Comparison of ENCODE assay signal across 23 cellular contexts in genomic region chr10:6411424-6411823, GRCh38.
DNase-seq lines count a peak whose midpoint lies in the region; ATAC-seq and TF ChIP-seq lines count a peak whose summit lies in the region.
"Had no signal": no experiment of that assay in that cellular context is flagged by ENCODE, and none has a peak within 500 bp of the region (broad histone marks: within the 10 kb centered on the region; RNA-seq: fewer than 3 reads in every experiment).

No MANE protein-coding gene starts in this region.

- H3K4me1 ChIP-seq in CD4-positive, CD25-positive, alpha-beta regulatory T cell (ENCODE audit: control insufficient read depth, insufficient read depth, low read length, poor library complexity, severe bottlenecking): peaks cover 35% of the 10 kb centered on the region
- H3K4me1 ChIP-seq in CD8-positive, alpha-beta T cell (ENCODE audit: insufficient read depth, low read length): peaks cover 17% of the 10 kb centered on the region
- peaks cover 17% of the 10 kb centered on the region for H3K4me1 ChIP-seq in effector memory CD4-positive, alpha-beta T cell (ENCODE audit: control insufficient read depth, insufficient read depth, low read length, poor library complexity, severe bottlenecking)

- peak overlapping the region; percentile 79 for H3K27ac ChIP-seq in CD4-positive, CD25-positive, alpha-beta regulatory T cell (ENCODE audit: insufficient read depth, low read length, poor library complexity, severe bottlenecking)
- H3K27ac ChIP-seq in CD8-positive, alpha-beta T cell (ENCODE audit: low read depth, low read length): no peak overlapping the region
- no peak overlapping the region for H3K27ac ChIP-seq in effector memory CD4-positive, alpha-beta T cell (ENCODE audit: insufficient read depth, low read length, poor library complexity, severe bottlenecking)
- H3K27ac ChIP-seq: GM23248, HL-60, PC-9, RWPE1, SJSA1 had no signal

- POLR2A ChIA-PET in CD8-positive, alpha-beta T cell (lab: Charles Lee): interaction anchor here (1.9 to 2.3 kb wide), 2 partner anchors 64 to 209 kb away, joined by 9 to 18 read pairs; partner anchors contain the start of gene PFKFB3
- POLR2A ChIA-PET in T-cell (lab: Charles Lee): no interaction called here
- POLR2A ChIA-PET in naive thymus-derived CD8-positive, alpha-beta T cell (lab: Charles Lee): interaction anchor here (0.6 to 1.2 kb wide), 4 partner anchors 16 to 303 kb away, joined by 3 to 7 read pairs (median 4); no protein-coding TSS in a partner anchor

- H3K4me3 Mint-ChIP-seq in CD4-positive, CD25-positive, alpha-beta regulatory T cell: no peak overlapping the region
- no peak overlapping the region for H3K4me3 Mint-ChIP-seq in CD8-positive, alpha-beta T cell
- no peak overlapping the region for H3K4me3 Mint-ChIP-seq in T-cell
- no peak overlapping the region for H3K4me3 Mint-ChIP-seq in natural killer cell
- no peak overlapping the region for H3K4me3 Mint-ChIP-seq in naive thymus-derived CD8-positive, alpha-beta T cell
- H3K4me3 Mint-ChIP-seq: CD14-positive monocyte had no signal

- ATAC-seq in CD4-positive, CD25-positive, alpha-beta regulatory T cell (ENCODE audit: low read depth in 2 of 2): no peak
- no peak for ATAC-seq in CD8-positive, alpha-beta T cell
- ATAC-seq in T-cell (replicated peaks in 1 of 4) (no peak), natural killer cell (no peak), HG03095 (IDR thresholded peaks at IDR 0.05; ENCODE audit: unreplicated experiment) (no peak)
- no peak for ATAC-seq in naive thymus-derived CD8-positive, alpha-beta T cell

- peaks cover 7% of the 10 kb centered on the region for H3K36me3 Mint-ChIP-seq in CD4-positive, CD25-positive, alpha-beta regulatory T cell
- H3K36me3 Mint-ChIP-seq in CD8-positive, alpha-beta T cell: no peaks in the 10 kb centered on the region
- peaks cover 3% of the 10 kb centered on the region for H3K36me3 Mint-ChIP-seq in T-cell
- no peaks in the 10 kb centered on the region for H3K36me3 Mint-ChIP-seq in natural killer cell
- H3K36me3 Mint-ChIP-seq in naive thymus-derived CD8-positive, alpha-beta T cell: no peaks in the 10 kb centered on the region
- H3K36me3 Mint-ChIP-seq: CD14-positive monocyte had no signal

- H3K27me3 ChIP-seq in CD4-positive, CD25-positive, alpha-beta regulatory T cell (ENCODE audit: control insufficient read depth, insufficient read depth, low read length): no peaks in the 10 kb centered on the region
- no peaks in the 10 kb centered on the region for H3K27me3 ChIP-seq in CD8-positive, alpha-beta T cell (ENCODE audit: insufficient read depth, low read length)
- no peaks in the 10 kb centered on the region for H3K27me3 ChIP-seq in effector memory CD4-positive, alpha-beta T cell (replicated peaks; ENCODE audit: control insufficient read depth, insufficient read depth, low read length, poor library complexity, severe bottlenecking)

- H3K27ac Mint-ChIP-seq in CD4-positive, CD25-positive, alpha-beta regulatory T cell: peak overlapping the region; percentile 6 to 95 (median 78)
- peak overlapping the region; percentile 37 for H3K27ac Mint-ChIP-seq in CD8-positive, alpha-beta T cell
- H3K27ac Mint-ChIP-seq in T-cell (peak overlapping the region; percentile 27 to 90), natural killer cell (peak overlapping the region; percentile 98 to 100)
- peak overlapping the region in 4 of 10 donors; percentile 9 to 89 (median 77) for H3K27ac Mint-ChIP-seq in naive thymus-derived CD8-positive, alpha-beta T cell

- no peaks in the 10 kb centered on the region for H3K9me3 Mint-ChIP-seq in CD4-positive, CD25-positive, alpha-beta regulatory T cell
- no peaks in the 10 kb centered on the region for H3K9me3 Mint-ChIP-seq in CD8-positive, alpha-beta T cell
- H3K9me3 Mint-ChIP-seq in T-cell: no peaks in the 10 kb centered on the region
- no peaks in the 10 kb centered on the region for H3K9me3 Mint-ChIP-seq in natural killer cell
- H3K9me3 Mint-ChIP-seq in naive thymus-derived CD8-positive, alpha-beta T cell: no peaks in the 10 kb centered on the region

- H3K4me1 Mint-ChIP-seq in CD4-positive, CD25-positive, alpha-beta regulatory T cell: peaks cover 13 to 46% (median 34%) of the 10 kb centered on the region in 4 donors
- peaks cover 37% of the 10 kb centered on the region for H3K4me1 Mint-ChIP-seq in CD8-positive, alpha-beta T cell (ENCODE audit: low read depth)
- H3K4me1 Mint-ChIP-seq in T-cell (peaks cover 35 to 46% (median 41%) of the 10 kb centered on the region in 3 donors), natural killer cell (peaks cover 18 to 25% of the 10 kb centered on the region in 2 donors)
- peaks cover 15 to 39% (median 29%) of the 10 kb centered on the region in 4 donors for H3K4me1 Mint-ChIP-seq in naive thymus-derived CD8-positive, alpha-beta T cell

- TF ChIP-seq CTCF in CD8-positive, alpha-beta T cell (IDR thresholded peaks at IDR 0.05): no peak
- no peak for TF ChIP-seq CTCF in natural killer cell (IDR thresholded peaks at IDR 0.05)

- CTCF ChIA-PET in CD8-positive, alpha-beta T cell (lab: Charles Lee): interaction anchor here (0.6 to 3.4 kb wide), 7 partner anchors 10 to 398 kb away, joined by 3 to 27 read pairs (median 5); no protein-coding TSS in a partner anchor
- CTCF ChIA-PET in T-cell (lab: Charles Lee): interaction anchor here (0.6 to 3.0 kb wide), 7 partner anchors 10 to 324 kb away, joined by 3 to 24 read pairs (median 4); no protein-coding TSS in a partner anchor

- DNase-seq in CD4-positive, CD25-positive, alpha-beta regulatory T cell: no peak
- DNase-seq in CD8-positive, alpha-beta T cell: no peak
- DNase-seq in T-cell (no peak), natural killer cell (no peak)
- no peak for DNase-seq in activated T-cell treated with anti-CD3 and anti-CD28 coated beads, Interleukin-2, amount 50 U/mL, for 1 hour
- DNase-seq in naive thymus-derived CD8-positive, alpha-beta T cell: no peak
- DNase-seq in effector memory CD4-positive, alpha-beta T cell: no peak
- DNase-seq: DMS153; GDM1; GM23248; HCEC 1CT; IMR-90; NCI-H1105; NCI-H2081; NCI-H2171 treated with DMSO at 0.1 percent for 48 hours; NCI-H446 treated with DMSO at 0.1 percent for 48 hours; NK-92 treated with Interleukin-12 subunit alpha and Interleukin-12 subunit beta, amount 100 ng/mL, for 24 hours; PC-9 had no signal

- intact Hi-C loops in CD8-positive, alpha-beta T cell (cut with DNase I, micrococcal nuclease): loop anchor here (10.0 kb wide), 4 partner anchors 63 to 1003 kb away; partner anchors contain the start of gene SFMBT2 (in 1 of the 2)
- intact Hi-C loops in natural killer cell (cut with micrococcal nuclease): loop anchor here (10.0 kb wide), 1 partner anchor 1003 kb away; the partner anchor contains the start of gene SFMBT2

- no peaks in the 10 kb centered on the region for H3K36me3 ChIP-seq in CD4-positive, CD25-positive, alpha-beta regulatory T cell (ENCODE audit: control insufficient read depth, insufficient read depth, low read length)
- H3K36me3 ChIP-seq in CD8-positive, alpha-beta T cell (ENCODE audit: insufficient read depth, low read length): no peaks in the 10 kb centered on the region
- no peaks in the 10 kb centered on the region for H3K36me3 ChIP-seq in effector memory CD4-positive, alpha-beta T cell (ENCODE audit: control insufficient read depth, insufficient read depth, low read length)
- H3K36me3 ChIP-seq: SJSA1 had no signal

- no peaks in the 10 kb centered on the region for H3K27me3 Mint-ChIP-seq in CD4-positive, CD25-positive, alpha-beta regulatory T cell
- H3K27me3 Mint-ChIP-seq in CD8-positive, alpha-beta T cell (ENCODE audit: low read depth): no peaks in the 10 kb centered on the region
- no peaks in the 10 kb centered on the region for H3K27me3 Mint-ChIP-seq in T-cell
- no peaks in the 10 kb centered on the region for H3K27me3 Mint-ChIP-seq in natural killer cell (ENCODE audit: low read depth in 2 of 2)
- H3K27me3 Mint-ChIP-seq in naive thymus-derived CD8-positive, alpha-beta T cell: no peaks in the 10 kb centered on the region

- no peaks in the 10 kb centered on the region for H3K9me3 ChIP-seq in CD4-positive, CD25-positive, alpha-beta regulatory T cell (ENCODE audit: control insufficient read depth in 2 of 2, low read length in 2 of 2)
- no peaks in the 10 kb centered on the region for H3K9me3 ChIP-seq in CD8-positive, alpha-beta T cell (ENCODE audit: low read length)
- H3K9me3 ChIP-seq in effector memory CD4-positive, alpha-beta T cell (ENCODE audit: control insufficient read depth, low read length): no peaks in the 10 kb centered on the region
- H3K9me3 ChIP-seq: SJSA1 had no signal

- H3K4me3 ChIP-seq in CD4-positive, CD25-positive, alpha-beta regulatory T cell (ENCODE audit: low read depth, low read length): no peak overlapping the region
- no peak overlapping the region for H3K4me3 ChIP-seq in CD8-positive, alpha-beta T cell (ENCODE audit: low read depth, low read length)
- H3K4me3 ChIP-seq in effector memory CD4-positive, alpha-beta T cell (ENCODE audit: insufficient read depth, low read depth, low read length, poor library complexity, severe bottlenecking): no peak overlapping the region
- H3K4me3 ChIP-seq: GM23248, PC-9, SJSA1 had no signal

Comparison
In these comparisons a context has a peak if more than half of its experiments do, and no peak if none do; other contexts are left out.
1. POLR2A ChIA-PET loops: an anchor here in CD8-positive, alpha-beta T cell (1.9 to 2.3 kb wide) and naive thymus-derived CD8-positive, alpha-beta T cell (0.6 to 1.2 kb wide); none called in T-cell.